ENCODE assay signal across 22 cellular contexts in genomic region chr3:29701326-29701983, GRCh38.
"Had no signal": no experiment of that assay in that cellular context is flagged by ENCODE, and none has a peak within 500 bp of the region (broad histone marks: within the 10 kb centered on the region; RNA-seq: fewer than 3 reads in every experiment).

No MANE protein-coding gene starts in this region.

- H3K27ac ChIP-seq: ascending aorta, body of pancreas, Peyer's patch, RWPE1 had no signal

- DNase-seq: activated CD4-positive, alpha-beta T cell treated with anti-CD3 and anti-CD28 coated beads for 48 hours; activated CD4-positive, alpha-beta T cell treated with anti-CD3 and anti-CD28 coated beads, Interleukin-2, amount 50 U/mL, for 4 hours; activated CD8-positive, alpha-beta memory T cell treated with anti-CD3 and anti-CD28 coated beads, Interleukin-2, amount 50 U/mL, for 48 hours; activated CD8-positive, alpha-beta T cell treated with anti-CD3 and anti-CD28 coated beads, Interleukin-2, amount 10 ng/mL, durations not matched to agents 7 days and 5 days; activated naive CD8-positive, alpha-beta T cell treated with anti-CD3 and anti-CD28 coated beads, Interleukin-2, amount 50 U/mL, for 24 hours; activated T-cell treated with anti-CD3 and anti-CD28 coated beads, Interleukin-2, amount 50 U/mL, for 1 hour; amniotic stem cell; body of pancreas; KG1; NCI-H1092; NCI-H1417; NCI-H2029; NCI-H2107; NCI-H345; NCI-H510A; NCI-H69; Peyer's patch; SHP77 had no signal

- H3K36me3 ChIP-seq: ascending aorta, Peyer's patch had no signal

- H3K27me3 ChIP-seq: ascending aorta, body of pancreas, Peyer's patch had no signal

- ATAC-seq: activated CD4-positive, CD25-positive, alpha-beta regulatory T cell treated with anti-CD3 and anti-CD28 coated beads, Interleukin-2, amount 50 U/mL, for 24 hours; activated CD8-positive, alpha-beta T cell treated with anti-CD3 and anti-CD28 coated beads, Interleukin-2, amount 10 ng/mL, durations not matched to agents 7 days and 5 days; activated naive CD4-positive, alpha-beta T cell treated with anti-CD3 and anti-CD28 coated beads, Interleukin-2, amount 50 U/mL, for 72 hours; activated naive CD8-positive, alpha-beta T cell treated with anti-CD3 and anti-CD28 coated beads, Interleukin-2, amount 50 U/mL, for 24 hours; body of pancreas had no signal

- H3K4me3 ChIP-seq: ascending aorta, body of pancreas, Peyer's patch had no signal

- H3K4me1 ChIP-seq: body of pancreas, Peyer's patch had no signal

- H3K9me3 ChIP-seq: ascending aorta, Peyer's patch had no signal
